ENCODE assay signal across 8 cellular contexts in the genomic region with DNA sequence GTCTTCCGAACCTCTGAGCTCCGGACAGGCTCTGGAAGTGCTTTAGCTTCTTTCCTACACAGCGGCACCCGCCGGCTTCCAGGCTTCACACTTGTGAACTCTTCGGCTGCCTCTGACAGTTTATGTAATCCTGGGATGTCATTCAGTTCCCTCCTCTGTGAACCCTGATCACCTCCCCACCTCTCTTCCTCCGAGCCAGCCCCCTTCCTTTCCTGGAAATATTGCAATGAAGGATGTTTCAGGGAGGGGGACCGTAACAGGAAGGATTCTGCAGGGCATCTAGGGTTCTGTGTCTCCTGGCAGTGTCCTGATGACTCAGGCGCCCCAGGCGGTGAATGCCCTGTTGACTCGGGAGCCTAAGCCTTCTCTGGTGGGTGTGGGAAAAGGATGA. TPM values are rescaled to one million over a fixed set of nuclear protein-coding genes. Genes with fewer than 3 reads are reported as not detected.
DNase-seq lines count a peak whose midpoint lies in the region; TF ChIP-seq lines count a peak whose summit lies in the region.

Gene CD14 (minus strand): TSS at position 95 of the 391 bp plus-strand sequence. CDS start 104 bp downstream, outside the sequence.

- peak within 1 kb of the TSS; percentile 66 for H3K27ac Mint-ChIP-seq in HFFc6

- H3K36me3 ChIP-seq in ovary = no peaks in the 10 kb centered on the region

- peaks cover 3% of the 10 kb centered on the region for H3K36me3 Mint-ChIP-seq in HFFc6 (ENCODE audit: low read depth)

- H3K9me3 Mint-ChIP-seq in HFFc6 = peaks cover 4% of the 10 kb centered on the region

- H3K4me3 ChIP-seq in WI38 (ENCODE audit: low read depth, low read length) (peak within 1 kb of the TSS; percentile 54), fibroblast of the aortic adventitia (ENCODE audit: low read depth, low read length) (peak within 1 kb of the TSS; percentile 56), ovary (peak within 1 kb of the TSS; percentile 46)

- TF ChIP-seq CTCF in HFFc6 (IDR thresholded peaks at IDR 0.05) (no peak; the same call in 1 of the 2 replicates), WI38 (IDR thresholded peaks at IDR 0.05; ENCODE audit: low read depth, low read length) (no peak), fibroblast of the aortic adventitia (IDR thresholded peaks at IDR 0.05; ENCODE audit: insufficient read depth, low read length) (no peak), ovary (IDR thresholded peaks at IDR 0.05) (no peak)

- TF ChIP-seq EP300 in ovary (IDR thresholded peaks at IDR 0.05) = no peak

- intact Hi-C loops in ovary (cut with DNase I) = loop anchor here in 1 of 4 donors (10.0 kb wide), 2 partner anchors 68 to 258 kb away; partner anchors contain the start of genes APBB3 and SLC35A4

- peaks cover 25% of the 10 kb centered on the region for H3K4me1 Mint-ChIP-seq in HFFc6 (ENCODE audit: low read depth)

- no peaks in the 10 kb centered on the region for H3K27me3 ChIP-seq in ovary

- H3K4me1 ChIP-seq in ovary (ENCODE audit: insufficient read depth) = peaks cover 2% of the 10 kb centered on the region

- 20 to 27% (median 22%) methylated on average over 11 of the region's 11 CpGs for whole genome bisulfite sequencing in ovary, 3 donors

- no peaks in the 10 kb centered on the region; the same call in 1 of the 2 replicates for H3K27me3 Mint-ChIP-seq in HFFc6 (ENCODE audit: insufficient read depth)

- peak within 1 kb of the TSS; percentile 90 for H3K4me3 Mint-ChIP-seq in HFFc6

- TF ChIP-seq POLR2A in ovary (IDR thresholded peaks at IDR 0.05) = no peak

- peak within 1 kb of the TSS; percentile 61 to 62 for H3K27ac ChIP-seq in ovary

- no peaks in the 10 kb centered on the region for H3K9me3 ChIP-seq in ovary

- DNase-seq in COLO668 (lab: John Stamatoyannopoulos, UW; ENCODE audit: unreplicated experiment) = peak; percentile 64
- DNase-seq in HFFc6 = peak; percentile 57
- DNase-seq in fibroblast of the aortic adventitia (ENCODE audit: low read depth) = peak; percentile 38
- DNase-seq in ovary = peak in 2 of 5 donors; percentile 46 to 51
- no peak for DNase-seq in DMS114 treated with DMSO at 0.1 percent for 48 hours (lab: John Stamatoyannopoulos, UW; ENCODE audit: unreplicated experiment)
- DNase-seq in NCI-H345 (lab: John Stamatoyannopoulos, UW) = no peak
- DNase-seq in GM19240 (ENCODE audit: insufficient read length, low spot score) = no peak

RNA-seq across cellular contexts. Expression of gene CD14, which starts in this region (rescaled TPM):
- 1 to 10 TPM in 5 of 6 experiments, under 1 TPM in 1; 0.84 to 1.9 (median 1.3) TPM for total RNA-seq in HFFc6 (2021; fragmentation: NEBNext Ultra II Directional; extraction: Animal tissue kit (Norgen Biotek cat#: 25700))
- total RNA-seq in fibroblast of the aortic adventitia (ENCODE audit: low replicate concordance) (0.36 and 4.4 TPM in 2 replicates), ovary (10 to 100 TPM; 26.5 to 96.0 (median 48.6) TPM)
- polyA plus RNA-seq in ovary = 10 to 100 TPM in 1 of 2 donors, 1 to 10 TPM in 1; 8.7 to 37.7 TPM

Comparison
In these comparisons a context has a peak if more than half of its experiments do, and no peak if none do; other contexts are left out.
1. DNase-seq: peak in COLO668 (single experiment), HFFc6 (single experiment) and fibroblast of the aortic adventitia (single experiment); none in DMS114 treated with DMSO at 0.1 percent for 48 hours (single experiment), NCI-H345 (single experiment) and GM19240 (single experiment).
2. Peak in every context shown above with its lines, with median percentiles within 50 percentile points of each other: H3K4me3 ChIP-seq.